In the genomic region with DNA sequence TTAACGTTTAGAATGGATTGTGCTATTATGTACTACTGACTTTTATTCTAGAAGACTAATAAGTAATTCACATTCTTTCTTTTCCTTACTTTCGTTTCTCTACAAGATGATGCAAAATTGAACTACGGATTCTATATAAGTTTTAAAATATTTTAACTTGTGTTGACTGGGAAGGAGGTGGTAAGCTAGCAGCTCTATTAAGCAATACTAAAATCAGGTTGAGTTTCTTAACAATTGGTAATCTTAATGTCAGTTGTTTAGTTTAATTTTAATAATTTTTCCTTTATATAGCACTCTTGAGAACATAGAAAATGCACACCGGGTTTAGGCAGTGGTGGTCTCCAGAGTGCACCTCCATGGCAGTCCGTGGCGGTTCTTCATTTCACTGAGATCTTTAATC, we compare ENCODE assay signal across 8 cellular contexts. TPM values are rescaled to one million over a fixed set of nuclear protein-coding genes. Genes with fewer than 3 reads are reported as not detected.
DNase-seq lines count a peak whose midpoint lies in the region; ATAC-seq, FAIRE-seq and TF ChIP-seq lines count a peak whose summit lies in the region.

No MANE protein-coding gene starts in this region.

- H3K4me1 ChIP-seq in gastroesophageal sphincter (peaks cover 9 to 60% (median 12%) of the 10 kb centered on the region in 3 donors), small intestine (ENCODE audit: control insufficient read depth in 2 of 2, insufficient read depth in 1 of 2, low read depth in 1 of 2, low read length in 1 of 2) (peaks cover 2 to 11% of the 10 kb centered on the region in 2 donors)

- H3K27ac ChIP-seq in gastroesophageal sphincter (peak overlapping the region; percentile 86 to 98 (median 98)), small intestine (ENCODE audit: low read depth in 1 of 2, low read length in 1 of 2) (no peak overlapping the region)

- no peaks in the 10 kb centered on the region for H3K27me3 ChIP-seq in gastroesophageal sphincter
- no peaks in the 10 kb centered on the region for H3K27me3 ChIP-seq in small intestine (ENCODE audit: control insufficient read depth in 2 of 2, insufficient read depth in 2 of 2, low read length in 2 of 2)

- FAIRE-seq in small intestine (lab: Jason Lieb, UNC) (no peak), HTR-8/SVneo (lab: Jason Lieb, UNC) (no peak)

- TF ChIP-seq CTCF in HFF-Myc (IDR thresholded peaks at IDR 0.05; ENCODE audit: low read depth, low read length, missing control alignments) (no peak), WI38 (IDR thresholded peaks at IDR 0.05; ENCODE audit: low read depth, low read length) (no peak), gastroesophageal sphincter (IDR thresholded peaks at IDR 0.05) (no peak)

- ATAC-seq in gastroesophageal sphincter (no peak), GM21390 (IDR thresholded peaks at IDR 0.05; ENCODE audit: unreplicated experiment) (no peak)

- H3K9me3 ChIP-seq in gastroesophageal sphincter (no peaks in the 10 kb centered on the region), small intestine (ENCODE audit: control insufficient read depth, low read depth) (no peaks in the 10 kb centered on the region)

- H3K4me3 ChIP-seq in HFF-Myc (replicated peaks; ENCODE audit: low read depth, low read length), result peak overlapping the region; percentile 84
- peak overlapping the region; percentile 91 for H3K4me3 ChIP-seq in WI38 (ENCODE audit: low read depth, low read length)
- peak overlapping the region; percentile 81 to 86 for H3K4me3 ChIP-seq in gastroesophageal sphincter
- H3K4me3 ChIP-seq in small intestine (ENCODE audit: low read depth in 1 of 2, low read length in 2 of 2), result no peak overlapping the region

- H3K36me3 ChIP-seq in gastroesophageal sphincter (no peaks in the 10 kb centered on the region), small intestine (ENCODE audit: control insufficient read depth in 2 of 2, insufficient read depth in 2 of 2, low read length in 2 of 2) (no peaks in the 10 kb centered on the region)

- WGBS in gastroesophageal sphincter (ENCODE audit: low coverage in 1 of 2), 2 donors, result 34 to 45% methylated on average over 6 of the region's 6 CpGs
- 42 to 49% (median 45%) methylated on average over 6 of the region's 6 CpGs for WGBS in small intestine, 3 donors

- no peak for DNase-seq in HFF-Myc (ENCODE audit: extremely low read depth, low read depth)
- DNase-seq in small intestine, result peak; percentile 10
- no peak for DNase-seq in HTR-8/SVneo (ENCODE audit: insufficient read length, low spot score)
- DNase-seq in NCI-H2081 treated with DMSO at 0.1 percent for 48 hours (lab: John Stamatoyannopoulos, UW), result no peak
- DNase-seq in stimulated activated CD4-positive, alpha-beta T cell treated with anti-CD3 and anti-CD28 coated beads, Interleukin-12 subunit alpha, Interleukin-12 subunit beta, amount 100 ng/mL, for 4 hours, result no peak

- no peak for TF ChIP-seq EP300 in gastroesophageal sphincter (IDR thresholded peaks at IDR 0.05)

- no peak for TF ChIP-seq POLR2A in gastroesophageal sphincter (IDR thresholded peaks at IDR 0.05)

RNA-seq across cellular contexts. Expression of gene SOCS5, which starts 1.3 kb away (rescaled TPM):
- total RNA-seq in gastroesophageal sphincter, result 10 to 100 TPM; 41.7 to 84.8 (median 58.0) TPM
- polyA plus RNA-seq in small intestine, result 1 to 10 TPM; 2.7 to 5.9 (median 3.2) TPM

Comparison
In these comparisons a context has a peak if more than half of its experiments do, and no peak if none do; other contexts are left out.
1. H3K4me3 ChIP-seq: peak in HFF-Myc (single experiment), WI38 (single experiment) and gastroesophageal sphincter (2 of 2); none in small intestine (0 of 2).
2. H3K27ac ChIP-seq: peak in gastroesophageal sphincter (4 of 4); none in small intestine (0 of 2).